ENCODE assay signal across 7 cellular contexts in the genomic region with DNA sequence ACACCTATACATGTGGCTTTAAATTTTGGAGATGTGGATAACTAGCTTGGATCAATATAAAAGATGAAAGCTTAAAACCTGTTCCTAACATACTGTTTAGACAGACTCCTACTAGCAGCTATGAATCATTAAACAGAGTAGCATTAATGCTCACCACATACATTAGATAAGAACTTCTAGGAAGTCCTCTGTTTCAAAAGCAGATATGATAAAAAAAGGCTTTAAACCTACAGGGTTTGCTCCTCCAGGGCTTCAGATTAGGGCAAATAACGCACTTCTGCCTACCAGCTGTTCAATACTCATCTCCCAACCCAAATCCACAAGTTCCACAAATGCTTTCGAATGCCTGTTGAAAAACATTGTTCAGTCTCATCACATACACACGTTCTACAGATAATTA. TPM values are rescaled to one million over a fixed set of nuclear protein-coding genes. Genes with fewer than 3 reads are reported as not detected.
DNase-seq lines count a peak whose midpoint lies in the region; ATAC-seq and TF ChIP-seq lines count a peak whose summit lies in the region.

No MANE protein-coding gene starts in this region.

- H4K20me1 ChIP-seq in HCT116 (ENCODE audit: insufficient read depth) = peaks cover 4% of the 10 kb centered on the region; the same call in 1 of the 2 replicates

- H3K27me3 ChIP-seq in HCT116 (ENCODE audit: insufficient read depth, low read length) (no peaks in the 10 kb centered on the region), SJSA1 (replicated peaks) (no peaks in the 10 kb centered on the region), esophagus squamous epithelium (no peaks in the 10 kb centered on the region), psoas muscle (ENCODE audit: insufficient read depth in 3 of 3, low read length in 2 of 3) (no peaks in the 10 kb centered on the region)

- H3K4me1 ChIP-seq in HCT116 (ENCODE audit: control insufficient read depth in 1 of 2, insufficient read depth in 2 of 2, low read length in 2 of 2) = peaks cover 16 to 36% of the 10 kb centered on the region in 2 experiments; a peak in 3 of 4 replicates
- H3K4me1 ChIP-seq in SJSA1 (replicated peaks) = peaks cover 24% of the 10 kb centered on the region
- H3K4me1 ChIP-seq in esophagus squamous epithelium = peaks cover 5 to 62% (median 27%) of the 10 kb centered on the region in 3 donors
- H3K4me1 ChIP-seq in psoas muscle = peaks cover 20% of the 10 kb centered on the region

- RAD21 ChIA-PET in HCT116 (lab: Charles Lee; ENCODE audit: low non-redundant PET in 1 of 2, low total read pairs in 2 of 2, uncharacterized antibody in 2 of 2, unreplicated experiment in 2 of 2) = no interaction called here

- TF ChIP-seq RAD21 in HCT116 (IDR thresholded peaks at IDR 0.05; ENCODE audit: low read depth) = no peak

- intact Hi-C loops in HCT116 (cut with micrococcal nuclease) = loop anchor here (10.0 kb wide), 1 partner anchor 378 kb away; no protein-coding TSS in a partner anchor
- intact Hi-C loops in esophagus squamous epithelium (cut with DNase I) = loop anchor here (10.0 kb wide), 1 partner anchor 172 kb away; no protein-coding TSS in a partner anchor
- intact Hi-C loops in psoas muscle (cut with DNase I) = loop anchor here in 1 of 2 donors (5.0 kb wide), 1 partner anchor 381 kb away; no protein-coding TSS in a partner anchor

- POLR2A ChIA-PET in HCT116 (lab: Charles Lee) = interaction anchor here (1.2 kb wide), 1 partner anchor 11 kb away, joined by 3 read pairs; no protein-coding TSS in a partner anchor

- WGBS in esophagus squamous epithelium, 2 donors = 6 to 13% methylated on average over 3 of the region's 3 CpGs
- 7 to 23% (median 10%) methylated on average over 3 of the region's 3 CpGs for WGBS in psoas muscle, 3 donors

- ATAC-seq in HCT116 (no peak), psoas muscle (no peak)

- CTCF ChIA-PET in HCT116 (lab: Charles Lee) = interaction anchor here (1.2 to 1.4 kb wide), 2 partner anchors 12 to 20 kb away, joined by 4 read pairs; no protein-coding TSS in a partner anchor

- H3K36me3 ChIP-seq in HCT116 (ENCODE audit: control insufficient read depth in 1 of 2, insufficient read depth in 2 of 2, low read length in 2 of 2) (no peaks in the 10 kb centered on the region), SJSA1 (peaks cover 8% of the 10 kb centered on the region), esophagus squamous epithelium (no peaks in the 10 kb centered on the region), psoas muscle (ENCODE audit: insufficient read depth in 1 of 2, low read depth in 1 of 2) (no peaks in the 10 kb centered on the region)

- no peak for TF ChIP-seq CTCF in HCT116 (IDR thresholded peaks at IDR 0.05 in 2 of 3, conservative IDR thresholded peaks at IDR 0.05 in 1 of 3; ENCODE audit: borderline replicate concordance in 1 of 3, insufficient read depth in 1 of 3, low read depth in 2 of 3, low read length in 2 of 3)
- TF ChIP-seq CTCF in esophagus squamous epithelium (IDR thresholded peaks at IDR 0.05) = no peak
- TF ChIP-seq CTCF in psoas muscle (IDR thresholded peaks at IDR 0.05) = no peak

- H3K27ac ChIP-seq in HCT116 (ENCODE audit: low read depth, low read length) (no peak overlapping the region), SJSA1 (no peak overlapping the region), esophagus squamous epithelium (peak overlapping the region in 3 of 4 donors; percentile 95 to 96 (median 95)), psoas muscle (peak overlapping the region; percentile 93)

- H3K9ac ChIP-seq in HCT116 (ENCODE audit: low read length) = peak overlapping the region; percentile 88

- no peak for TF ChIP-seq POLR2A in HCT116 (IDR thresholded peaks at IDR 0.05; ENCODE audit: borderline replicate concordance, extremely low read depth, insufficient read depth, insufficient read length)
- TF ChIP-seq POLR2A in esophagus squamous epithelium (IDR thresholded peaks at IDR 0.05) = no peak

- no TSS peak for BruUV-seq in HCT116 (replicated peaks; lab: Mats Ljungman, UMichigan)

- H3K4me3 ChIP-seq in HCT116 (replicated peaks in 1 of 2; ENCODE audit: low read depth in 1 of 2, low read length in 2 of 2) (peak overlapping the region; percentile 81 to 83), SJSA1 (peak overlapping the region; percentile 93), esophagus squamous epithelium (peak overlapping the region; percentile 70 to 91 (median 84)), psoas muscle (peak overlapping the region; percentile 81)

- H3K9me2 ChIP-seq in HCT116 (ENCODE audit: insufficient read depth) = no peaks in the 10 kb centered on the region

- no peak overlapping the region for H2AFZ ChIP-seq in HCT116 (ENCODE audit: low read depth, low read length, poor library complexity, severe bottlenecking)

- DNase-seq in HCT116 (ENCODE audit: low read depth, low spot score) (no peak), SJSA1 (ENCODE audit: low read depth in 1 of 2, low spot score in 2 of 2) (peak in 1 of 2 experiments; percentile 15), esophagus squamous epithelium (lab: John Stamatoyannopoulos, UW) (no peak), psoas muscle (no peak), OCI-M2 (lab: John Stamatoyannopoulos, UW; ENCODE audit: unreplicated experiment) (no peak), NCI-H2081 (lab: John Stamatoyannopoulos, UW) (no peak), NOMO-1 treated with DMSO at 0.1 percent for 48 hours (lab: John Stamatoyannopoulos, UW; ENCODE audit: unreplicated experiment) (no peak)

- no peaks in the 10 kb centered on the region for H3K9me3 ChIP-seq in HCT116 (ENCODE audit: control insufficient read depth in 1 of 2, insufficient read depth in 1 of 2, low read depth in 1 of 2, low read length in 2 of 2)
- no peaks in the 10 kb centered on the region for H3K9me3 ChIP-seq in SJSA1 (replicated peaks)
- no peaks in the 10 kb centered on the region for H3K9me3 ChIP-seq in esophagus squamous epithelium
- no peaks in the 10 kb centered on the region for H3K9me3 ChIP-seq in psoas muscle

- H3K4me2 ChIP-seq in HCT116 (ENCODE audit: low read length) = peak overlapping the region; percentile 77

- peaks cover 63% of the 10 kb centered on the region for H3K79me2 ChIP-seq in HCT116 (ENCODE audit: insufficient read depth, low read length)

TF ChIP-seq in HCT116, 20 proteins besides CTCF, POLR2A, EP300 and RAD21:
- no peak for TF ChIP-seq CEBPB (IDR thresholded peaks at IDR 0.05; ENCODE audit: low read depth)
- TF ChIP-seq REST (IDR thresholded peaks at IDR 0.05; ENCODE audit: low read depth) = no peak
- TF ChIP-seq, protein P1, sequence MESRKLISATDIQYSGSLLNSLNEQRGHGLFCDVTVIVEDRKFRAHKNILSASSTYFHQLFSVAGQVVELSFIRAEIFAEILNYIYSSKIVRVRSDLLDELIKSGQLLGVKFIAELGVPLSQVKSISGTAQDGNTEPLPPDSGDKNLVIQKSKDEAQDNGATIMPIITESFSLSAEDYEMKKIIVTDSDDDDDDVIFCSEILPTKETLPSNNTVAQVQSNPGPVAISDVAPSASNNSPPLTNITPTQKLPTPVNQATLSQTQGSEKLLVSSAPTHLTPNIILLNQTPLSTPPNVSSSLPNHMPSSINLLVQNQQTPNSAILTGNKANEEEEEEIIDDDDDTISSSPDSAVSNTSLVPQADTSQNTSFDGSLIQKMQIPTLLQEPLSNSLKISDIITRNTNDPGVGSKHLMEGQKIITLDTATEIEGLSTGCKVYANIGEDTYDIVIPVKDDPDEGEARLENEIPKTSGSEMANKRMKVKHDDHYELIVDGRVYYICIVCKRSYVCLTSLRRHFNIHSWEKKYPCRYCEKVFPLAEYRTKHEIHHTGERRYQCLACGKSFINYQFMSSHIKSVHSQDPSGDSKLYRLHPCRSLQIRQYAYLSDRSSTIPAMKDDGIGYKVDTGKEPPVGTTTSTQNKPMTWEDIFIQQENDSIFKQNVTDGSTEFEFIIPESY (IDR thresholded peaks at IDR 0.05; ENCODE audit: extremely low read depth, insufficient replicate concordance, low read length) = no peak
- 0 out of 2 replicates have a peak, but pooled peaks have one; percentile 20 for TF ChIP-seq SIN3A (IDR thresholded peaks at IDR 0.05; ENCODE audit: low read depth)
- TF ChIP-seq, protein P2, sequence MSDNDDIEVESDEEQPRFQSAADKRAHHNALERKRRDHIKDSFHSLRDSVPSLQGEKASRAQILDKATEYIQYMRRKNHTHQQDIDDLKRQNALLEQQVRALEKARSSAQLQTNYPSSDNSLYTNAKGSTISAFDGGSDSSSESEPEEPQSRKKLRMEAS (IDR thresholded peaks at IDR 0.05) = no peak
- TF ChIP-seq ZNF274 (IDR thresholded peaks at IDR 0.05; ENCODE audit: low read depth, low read length) = no peak

RNA-seq across cellular contexts. Expression of gene REPS1, which starts 1.5 kb away (rescaled TPM):
- total RNA-seq in HCT116 (2021; ENCODE audit: unreplicated experiment) = 52.7 TPM
- polyA plus RNA-seq in HCT116 (2012) = 33.6 and 41.1 TPM in 2 replicates
- total RNA-seq in SJSA1 (2014; rRNA removed; shearing (Covaris generic)) = 26.2 and 27.1 TPM in 2 replicates
- 10 to 100 TPM; 30.8 to 60.3 (median 43.2) TPM for total RNA-seq in esophagus squamous epithelium
- 10 to 100 TPM; 16.3 to 23.9 (median 21.5) TPM for total RNA-seq in psoas muscle
- 10 to 100 TPM; 13.0 to 17.2 (median 16.8) TPM for polyA plus RNA-seq in psoas muscle

RNA-seq across cellular contexts. Expression of gene ABRACL, which starts 42.0 kb away (rescaled TPM):
- total RNA-seq in HCT116 (2021; ENCODE audit: unreplicated experiment) (47.4 TPM), esophagus squamous epithelium (10 to 100 TPM; 18.7 to 81.6 (median 25.7) TPM), psoas muscle (1 to 10 TPM in 3 of 4 donors, under 1 TPM in 1; 0.92 to 3.1 (median 2.1) TPM)
- polyA plus RNA-seq in HCT116 (2012) = 22.7 and 28.4 TPM in 2 replicates
- 33.6 and 36.2 TPM in 2 replicates for total RNA-seq in SJSA1 (2014; rRNA removed; shearing (Covaris generic))
- polyA plus RNA-seq in psoas muscle = 1 to 10 TPM; 2.1 to 6.3 (median 2.9) TPM

Comparison
In these comparisons a context has a peak if more than half of its experiments do, and no peak if none do; other contexts are left out.
1. H3K27ac ChIP-seq: peak in esophagus squamous epithelium (3 of 4) and psoas muscle (single experiment); none in HCT116 (single experiment) and SJSA1 (single experiment).
2. Peak in every context shown above with its lines, with median percentiles within 50 percentile points of each other: H3K4me3 ChIP-seq.